Comparison of ENCODE assay signal across 8 cellular contexts in the genomic region with DNA sequence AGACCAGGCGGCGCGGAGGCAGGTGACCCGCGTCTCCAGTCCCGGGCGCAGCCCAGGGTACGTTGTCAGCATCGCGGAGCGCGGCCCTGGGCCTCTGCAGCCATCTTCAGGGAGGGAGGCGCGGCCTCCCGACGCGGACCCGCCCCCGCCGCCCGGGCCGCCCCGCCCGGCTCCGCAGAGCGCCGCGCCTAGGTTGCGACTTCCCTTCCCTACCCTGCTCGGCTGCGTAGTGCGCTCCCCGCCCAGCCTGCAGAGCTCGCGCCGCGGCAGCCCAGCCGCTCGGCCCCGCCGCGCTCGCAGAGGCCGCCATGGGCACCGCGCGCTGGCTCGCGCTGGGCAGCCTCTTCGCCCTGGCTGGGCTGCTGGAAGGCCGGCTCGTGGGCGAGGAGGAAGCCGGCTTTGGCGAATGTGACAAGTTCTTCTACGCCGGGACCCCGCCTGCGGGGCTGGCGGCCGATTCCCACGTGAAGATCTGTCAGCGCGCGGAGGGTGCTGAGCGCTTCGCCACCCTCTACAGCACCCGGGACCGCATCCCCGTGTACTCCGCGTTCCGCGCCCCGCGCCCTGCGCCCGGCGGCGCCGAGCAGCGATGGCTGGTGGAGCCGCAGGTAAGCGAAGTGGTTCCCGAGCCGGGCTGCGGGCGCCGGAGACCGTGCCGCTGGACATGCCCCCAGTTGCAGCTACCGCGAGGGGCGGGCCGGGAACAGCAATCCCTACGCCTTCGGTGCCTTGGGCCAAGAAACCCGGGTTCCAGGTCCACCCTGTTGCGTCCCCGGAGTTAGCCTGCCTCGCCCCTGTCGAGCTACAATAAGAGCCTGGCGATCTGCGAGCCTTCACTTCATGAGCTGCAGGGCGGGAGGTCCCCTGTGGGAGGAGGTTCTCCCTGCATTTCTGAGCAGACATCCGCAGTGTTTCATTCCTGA. TPM values are rescaled to one million over a fixed set of nuclear protein-coding genes. Genes with fewer than 3 reads are reported as not detected.
DNase-seq lines count a peak whose midpoint lies in the region; ATAC-seq and TF ChIP-seq lines count a peak whose summit lies in the region.

A gene with protein sequence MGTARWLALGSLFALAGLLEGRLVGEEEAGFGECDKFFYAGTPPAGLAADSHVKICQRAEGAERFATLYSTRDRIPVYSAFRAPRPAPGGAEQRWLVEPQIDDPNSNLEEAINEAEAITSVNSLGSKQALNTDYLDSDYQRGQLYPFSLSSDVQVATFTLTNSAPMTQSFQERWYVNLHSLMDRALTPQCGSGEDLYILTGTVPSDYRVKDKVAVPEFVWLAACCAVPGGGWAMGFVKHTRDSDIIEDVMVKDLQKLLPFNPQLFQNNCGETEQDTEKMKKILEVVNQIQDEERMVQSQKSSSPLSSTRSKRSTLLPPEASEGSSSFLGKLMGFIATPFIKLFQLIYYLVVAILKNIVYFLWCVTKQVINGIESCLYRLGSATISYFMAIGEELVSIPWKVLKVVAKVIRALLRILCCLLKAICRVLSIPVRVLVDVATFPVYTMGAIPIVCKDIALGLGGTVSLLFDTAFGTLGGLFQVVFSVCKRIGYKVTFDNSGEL (plus strand): TSS at position 227 of the 923 bp plus-strand sequence. CDS start 82 bp downstream, at position 309.

- H3K27me3 ChIP-seq in liver (ENCODE audit: control insufficient read depth in 4 of 4, insufficient read depth in 4 of 4, low read length in 3 of 4) = no peaks in the 10 kb centered on the region

- TF ChIP-seq CTCF in liver (IDR thresholded peaks at IDR 0.05; ENCODE audit: low read depth, low read length, missing input control) = no peak

- DNase-seq in AG08396 (ENCODE audit: low spot score) = peak; percentile 95
- peak; percentile 58 for DNase-seq in NCI-H446 treated with DMSO at 0.1 percent for 48 hours (lab: John Stamatoyannopoulos, UW)
- peak; percentile 88 for DNase-seq in activated CD4-positive, alpha-beta T cell treated with anti-CD3 and anti-CD28 coated beads for 48 hours
- DNase-seq in stimulated activated CD4-positive, alpha-beta T cell treated with anti-CD3 and anti-CD28 coated beads, Interleukin-4, amount 100 ng/mL, for 24 hours = peak; percentile 82

- H3K36me3 Mint-ChIP-seq in dendritic cell treated with granulocyte-macrophage colony-stimulating factor and Interleukin-4, amounts not matched to agents 40 ng/mL and 50 ng/mL, for 4 days (ENCODE audit: low read depth) = no peaks in the 10 kb centered on the region

- peaks cover 27% of the 10 kb centered on the region for H3K27me3 Mint-ChIP-seq in dendritic cell treated with granulocyte-macrophage colony-stimulating factor and Interleukin-4, amounts not matched to agents 40 ng/mL and 50 ng/mL, for 4 days

- peak within 1 kb of the TSS; percentile 23 to 75 for H3K9ac ChIP-seq in liver (ENCODE audit: low read depth in 1 of 2, low read length in 2 of 2)

- H3K4me3 Mint-ChIP-seq in dendritic cell treated with granulocyte-macrophage colony-stimulating factor and Interleukin-4, amounts not matched to agents 40 ng/mL and 50 ng/mL, for 4 days = peak within 1 kb of the TSS; percentile 92

- WGBS in liver = under 1% methylated on average over 106 of the region's 106 CpGs

- H3K4me1 Mint-ChIP-seq in dendritic cell treated with granulocyte-macrophage colony-stimulating factor and Interleukin-4, amounts not matched to agents 40 ng/mL and 50 ng/mL, for 4 days (ENCODE audit: low read depth) = peaks cover 26% of the 10 kb centered on the region

- no peaks in the 10 kb centered on the region for H3K9me3 ChIP-seq in liver (ENCODE audit: control insufficient read depth in 4 of 4, low read length in 3 of 4)

- H3K4me1 ChIP-seq in liver (ENCODE audit: control insufficient read depth in 4 of 4, insufficient read depth in 4 of 4, low read length in 3 of 4) = peaks cover 2 to 18% (median 7%) of the 10 kb centered on the region in 4 donors

- H3K4me3 ChIP-seq in liver (ENCODE audit: low read depth in 1 of 3, low read length in 3 of 3) = peak within 1 kb of the TSS; percentile 72 to 88 (median 83)

- ATAC-seq in GM18861 (IDR thresholded peaks at IDR 0.05; ENCODE audit: unreplicated experiment) = peak; percentile 71
- peak; percentile 80 for ATAC-seq in HG03066 (IDR thresholded peaks at IDR 0.05; ENCODE audit: low read depth, unreplicated experiment)

- H3K36me3 ChIP-seq in liver (ENCODE audit: control insufficient read depth in 4 of 4, insufficient read depth in 3 of 4, low read depth in 1 of 4, low read length in 3 of 4) = no peaks in the 10 kb centered on the region

- intact Hi-C loops in dendritic cell treated with granulocyte-macrophage colony-stimulating factor and Interleukin-4, amounts not matched to agents 40 ng/mL and 50 ng/mL, for 4 days (cut with micrococcal nuclease) = loop anchor here (2.0 to 5.0 kb wide), 2 partner anchors 21 to 612 kb away; no protein-coding TSS in a partner anchor

- TF ChIP-seq RAD21 in liver (IDR thresholded peaks at IDR 0.05) = peak in 1 of 2 donors; percentile 23

- peak within 1 kb of the TSS; percentile 85 to 87 for H3K27ac ChIP-seq in liver (ENCODE audit: low read depth in 1 of 2, low read length in 2 of 2)

- no peaks in the 10 kb centered on the region for H3K9me3 Mint-ChIP-seq in dendritic cell treated with granulocyte-macrophage colony-stimulating factor and Interleukin-4, amounts not matched to agents 40 ng/mL and 50 ng/mL, for 4 days

- peak within 1 kb of the TSS; percentile 92 for H3K27ac Mint-ChIP-seq in dendritic cell treated with granulocyte-macrophage colony-stimulating factor and Interleukin-4, amounts not matched to agents 40 ng/mL and 50 ng/mL, for 4 days

TF ChIP-seq in liver, 16 proteins besides CTCF, POLR2A, EP300 and RAD21:
- TF ChIP-seq HNF4G (IDR thresholded peaks at IDR 0.05) (no peak), JUND (IDR thresholded peaks at IDR 0.05) (no peak), TAF1 (conservative IDR thresholded peaks at IDR 0.05) (no peak), YY1 (IDR thresholded peaks at IDR 0.05) (peak; percentile 68), FOXA1 (IDR thresholded peaks at IDR 0.05) (no peak), HNF4A (conservative IDR thresholded peaks at IDR 0.05) (no peak)

RNA-seq across cellular contexts. Expression of the gene that starts here (rescaled TPM):
- total RNA-seq in liver = 10 to 100 TPM in 1 of 2 donors, 1 to 10 TPM in 1; 6.6 to 35.6 TPM
- 1 to 10 TPM; 2.2 to 5.1 TPM for polyA plus RNA-seq in liver

Comparison
In these comparisons a context has a peak if more than half of its experiments do, and no peak if none do; other contexts are left out.
1. Peak in every context shown above with its lines: DNase-seq, ATAC-seq, H3K4me3 ChIP-seq and H3K27ac ChIP-seq.